In genomic region chr11:2268911-2269600, GRCh38 we compare ENCODE assay signal across 1 cellular context.
TF ChIP-seq lines count a peak whose summit lies in the region.

No MANE protein-coding gene starts in this region.

TF ChIP-seq in HepG2, 621 proteins besides CTCF, POLR2A, EP300 and RAD21 (continued from another document and continues in another):
- TF ChIP-seq, protein P1, sequence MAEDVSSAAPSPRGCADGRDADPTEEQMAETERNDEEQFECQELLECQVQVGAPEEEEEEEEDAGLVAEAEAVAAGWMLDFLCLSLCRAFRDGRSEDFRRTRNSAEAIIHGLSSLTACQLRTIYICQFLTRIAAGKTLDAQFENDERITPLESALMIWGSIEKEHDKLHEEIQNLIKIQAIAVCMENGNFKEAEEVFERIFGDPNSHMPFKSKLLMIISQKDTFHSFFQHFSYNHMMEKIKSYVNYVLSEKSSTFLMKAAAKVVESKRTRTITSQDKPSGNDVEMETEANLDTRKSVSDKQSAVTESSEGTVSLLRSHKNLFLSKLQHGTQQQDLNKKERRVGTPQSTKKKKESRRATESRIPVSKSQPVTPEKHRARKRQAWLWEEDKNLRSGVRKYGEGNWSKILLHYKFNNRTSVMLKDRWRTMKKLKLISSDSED (CRISPR knock-in tag; IDR thresholded peaks at IDR 0.05), result no peak
- TF ChIP-seq DNMT3B (CRISPR knock-in tag; conservative IDR thresholded peaks at IDR 0.05) (no peak), PCBP1 (IDR thresholded peaks at IDR 0.05; ENCODE audit: borderline replicate concordance, low read depth, low read length) (0 out of 2 replicates have a peak, but pooled peaks have one; percentile 72), ZMAT3 (CRISPR knock-in tag; conservative IDR thresholded peaks at IDR 0.05) (no peak), U2AF2 (IDR thresholded peaks at IDR 0.05; ENCODE audit: low read depth, low read length) (no peak), ZNF234 (CRISPR knock-in tag; conservative IDR thresholded peaks at IDR 0.05) (no peak; the same call in 1 of the 2 replicates), NFIC (IDR thresholded peaks at IDR 0.05; ENCODE audit: low read length) (no peak), PHF8 (CRISPR knock-in tag; IDR thresholded peaks at IDR 0.05) (peak; percentile 47; the same call in 1 of the 2 replicates), SP2 (CRISPR knock-in tag; IDR thresholded peaks at IDR 0.05) (no peak), ZNF512B (CRISPR knock-in tag; IDR thresholded peaks at IDR 0.05; ENCODE audit: borderline replicate concordance) (no peak), MBNL3 (CRISPR knock-in tag; conservative IDR thresholded peaks at IDR 0.05) (no peak), ZNF772 (CRISPR knock-in tag; IDR thresholded peaks at IDR 0.05) (no peak), ZNF24 (IDR thresholded peaks at IDR 0.05) (no peak), SMC3 (IDR thresholded peaks at IDR 0.05; ENCODE audit: low read length) (no peak), ZNF230 (CRISPR knock-in tag; IDR thresholded peaks at IDR 0.05) (no peak), ZNF510 (CRISPR knock-in tag; IDR thresholded peaks at IDR 0.05; ENCODE audit: low read depth) (no peak), ZNF740 (CRISPR knock-in tag; IDR thresholded peaks at IDR 0.05) (no peak), NFE2L2 (IDR thresholded peaks at IDR 0.05; ENCODE audit: low read length) (no peak), RORA (CRISPR knock-in tag; IDR thresholded peaks at IDR 0.05) (no peak), RBFOX2 (IDR thresholded peaks at IDR 0.05; ENCODE audit: low read depth, low read length) (peak; percentile 75), ZXDC (CRISPR knock-in tag; IDR thresholded peaks at IDR 0.05) (no peak), ZMYM4 (CRISPR knock-in tag; IDR thresholded peaks at IDR 0.05) (no peak), SUZ12 (IDR thresholded peaks at IDR 0.05; ENCODE audit: low read depth, low read length) (no peak), RFX1 (IDR thresholded peaks at IDR 0.05) (no peak), DBP (CRISPR knock-in tag; IDR thresholded peaks at IDR 0.05; ENCODE audit: not compliant biosample characterization) (no peak), FOXK2 (IDR thresholded peaks at IDR 0.05) (no peak), FOXC1 (CRISPR knock-in tag; IDR thresholded peaks at IDR 0.05; ENCODE audit: borderline replicate concordance) (no peak), THYN1 (CRISPR knock-in tag; IDR thresholded peaks at IDR 0.05; ENCODE audit: borderline replicate concordance, low read depth) (no peak), MTF2 (CRISPR knock-in tag; IDR thresholded peaks at IDR 0.05; ENCODE audit: borderline replicate concordance) (no peak), ARNTL (CRISPR knock-in tag; IDR thresholded peaks at IDR 0.05) (no peak), HNF4G (IDR thresholded peaks at IDR 0.05; ENCODE audit: borderline replicate concordance, low read depth, low read length) (no peak), HNF4G (CRISPR knock-in tag; IDR thresholded peaks at IDR 0.05; ENCODE audit: borderline replicate concordance, low read depth) (no peak), YY1 (IDR thresholded peaks at IDR 0.05; ENCODE audit: insufficient read depth, insufficient replicate concordance, low read depth, low read length) (no peak), ZNF709 (CRISPR knock-in tag; IDR thresholded peaks at IDR 0.05) (no peak; the same call in 1 of the 2 replicates), GTF2F1 (IDR thresholded peaks at IDR 0.05; ENCODE audit: low read length) (no peak), ZBTB1 (CRISPR knock-in tag; IDR thresholded peaks at IDR 0.05; ENCODE audit: borderline replicate concordance) (no peak), AGO1 (IDR thresholded peaks at IDR 0.05; ENCODE audit: low read depth, low read length, poor library complexity, severe bottlenecking) (no peak), SNAI1 (CRISPR knock-in tag; IDR thresholded peaks at IDR 0.05; ENCODE audit: borderline replicate concordance) (no peak), ZNF550 (CRISPR knock-in tag; IDR thresholded peaks at IDR 0.05; ENCODE audit: borderline replicate concordance) (no peak), ZNF704 (CRISPR knock-in tag; IDR thresholded peaks at IDR 0.05; ENCODE audit: borderline replicate concordance) (no peak), ZNF891 (CRISPR knock-in tag; IDR thresholded peaks at IDR 0.05) (no peak)
- TF ChIP-seq, protein P2, sequence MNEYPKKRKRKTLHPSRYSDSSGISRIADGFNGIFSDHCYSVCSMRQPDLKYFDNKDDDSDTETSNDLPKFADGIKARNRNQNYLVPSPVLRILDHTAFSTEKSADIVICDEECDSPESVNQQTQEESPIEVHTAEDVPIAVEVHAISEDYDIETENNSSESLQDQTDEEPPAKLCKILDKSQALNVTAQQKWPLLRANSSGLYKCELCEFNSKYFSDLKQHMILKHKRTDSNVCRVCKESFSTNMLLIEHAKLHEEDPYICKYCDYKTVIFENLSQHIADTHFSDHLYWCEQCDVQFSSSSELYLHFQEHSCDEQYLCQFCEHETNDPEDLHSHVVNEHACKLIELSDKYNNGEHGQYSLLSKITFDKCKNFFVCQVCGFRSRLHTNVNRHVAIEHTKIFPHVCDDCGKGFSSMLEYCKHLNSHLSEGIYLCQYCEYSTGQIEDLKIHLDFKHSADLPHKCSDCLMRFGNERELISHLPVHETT (CRISPR knock-in tag; conservative IDR thresholded peaks at IDR 0.05), result peak; percentile 68
- TF ChIP-seq, protein P3, sequence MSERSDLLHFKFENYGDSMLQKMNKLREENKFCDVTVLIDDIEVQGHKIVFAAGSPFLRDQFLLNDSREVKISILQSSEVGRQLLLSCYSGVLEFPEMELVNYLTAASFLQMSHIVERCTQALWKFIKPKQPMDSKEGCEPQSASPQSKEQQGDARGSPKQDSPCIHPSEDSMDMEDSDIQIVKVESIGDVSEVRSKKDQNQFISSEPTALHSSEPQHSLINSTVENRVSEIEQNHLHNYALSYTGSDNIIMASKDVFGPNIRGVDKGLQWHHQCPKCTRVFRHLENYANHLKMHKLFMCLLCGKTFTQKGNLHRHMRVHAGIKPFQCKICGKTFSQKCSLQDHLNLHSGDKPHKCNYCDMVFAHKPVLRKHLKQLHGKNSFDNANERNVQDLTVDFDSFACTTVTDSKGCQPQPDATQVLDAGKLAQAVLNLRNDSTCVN (CRISPR knock-in tag; IDR thresholded peaks at IDR 0.05; ENCODE audit: borderline replicate concordance), result no peak
- TF ChIP-seq, protein P4, sequence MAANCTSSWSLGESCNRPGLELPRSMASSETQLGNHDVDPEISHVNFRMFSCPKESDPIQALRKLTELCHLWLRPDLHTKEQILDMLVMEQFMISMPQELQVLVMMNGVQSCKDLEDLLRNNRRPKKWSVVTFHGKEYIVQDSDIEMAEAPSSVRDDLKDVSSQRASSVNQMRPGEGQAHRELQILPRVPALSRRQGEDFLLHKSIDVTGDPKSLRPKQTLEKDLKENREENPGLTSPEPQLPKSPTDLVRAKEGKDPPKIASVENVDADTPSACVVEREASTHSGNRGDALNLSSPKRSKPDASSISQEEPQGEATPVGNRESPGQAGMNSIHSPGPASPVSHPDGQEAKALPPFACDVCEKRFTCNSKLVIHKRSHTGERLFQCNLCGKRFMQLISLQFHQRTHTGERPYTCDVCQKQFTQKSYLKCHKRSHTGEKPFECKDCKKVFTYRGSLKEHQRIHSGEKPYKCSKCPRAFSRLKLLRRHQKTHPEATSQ (CRISPR knock-in tag; IDR thresholded peaks at IDR 0.05; ENCODE audit: borderline replicate concordance), result no peak
- TF ChIP-seq, protein P5, sequence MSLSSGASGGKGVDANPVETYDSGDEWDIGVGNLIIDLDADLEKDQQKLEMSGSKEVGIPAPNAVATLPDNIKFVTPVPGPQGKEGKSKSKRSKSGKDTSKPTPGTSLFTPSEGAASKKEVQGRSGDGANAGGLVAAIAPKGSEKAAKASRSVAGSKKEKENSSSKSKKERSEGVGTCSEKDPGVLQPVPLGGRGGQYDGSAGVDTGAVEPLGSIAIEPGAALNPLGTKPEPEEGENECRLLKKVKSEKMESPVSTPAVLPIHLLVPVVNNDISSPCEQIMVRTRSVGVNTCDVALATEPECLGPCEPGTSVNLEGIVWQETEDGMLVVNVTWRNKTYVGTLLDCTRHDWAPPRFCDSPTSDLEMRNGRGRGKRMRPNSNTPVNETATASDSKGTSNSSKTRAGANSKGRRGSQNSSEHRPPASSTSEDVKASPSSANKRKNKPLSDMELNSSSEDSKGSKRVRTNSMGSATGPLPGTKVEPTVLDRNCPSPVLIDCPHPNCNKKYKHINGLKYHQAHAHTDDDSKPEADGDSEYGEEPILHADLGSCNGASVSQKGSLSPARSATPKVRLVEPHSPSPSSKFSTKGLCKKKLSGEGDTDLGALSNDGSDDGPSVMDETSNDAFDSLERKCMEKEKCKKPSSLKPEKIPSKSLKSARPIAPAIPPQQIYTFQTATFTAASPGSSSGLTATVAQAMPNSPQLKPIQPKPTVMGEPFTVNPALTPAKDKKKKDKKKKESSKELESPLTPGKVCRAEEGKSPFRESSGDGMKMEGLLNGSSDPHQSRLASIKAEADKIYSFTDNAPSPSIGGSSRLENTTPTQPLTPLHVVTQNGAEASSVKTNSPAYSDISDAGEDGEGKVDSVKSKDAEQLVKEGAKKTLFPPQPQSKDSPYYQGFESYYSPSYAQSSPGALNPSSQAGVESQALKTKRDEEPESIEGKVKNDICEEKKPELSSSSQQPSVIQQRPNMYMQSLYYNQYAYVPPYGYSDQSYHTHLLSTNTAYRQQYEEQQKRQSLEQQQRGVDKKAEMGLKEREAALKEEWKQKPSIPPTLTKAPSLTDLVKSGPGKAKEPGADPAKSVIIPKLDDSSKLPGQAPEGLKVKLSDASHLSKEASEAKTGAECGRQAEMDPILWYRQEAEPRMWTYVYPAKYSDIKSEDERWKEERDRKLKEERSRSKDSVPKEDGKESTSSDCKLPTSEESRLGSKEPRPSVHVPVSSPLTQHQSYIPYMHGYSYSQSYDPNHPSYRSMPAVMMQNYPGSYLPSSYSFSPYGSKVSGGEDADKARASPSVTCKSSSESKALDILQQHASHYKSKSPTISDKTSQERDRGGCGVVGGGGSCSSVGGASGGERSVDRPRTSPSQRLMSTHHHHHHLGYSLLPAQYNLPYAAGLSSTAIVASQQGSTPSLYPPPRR (CRISPR knock-in tag; IDR thresholded peaks at IDR 0.05; ENCODE audit: borderline replicate concordance), result no peak; the same call in 1 of the 2 replicates
